ENCODE assay signal across 11 cellular contexts in genomic region chr3:138347084-138347483, GRCh38. TPM values are rescaled to one million over a fixed set of nuclear protein-coding genes. Genes with fewer than 3 reads are reported as not detected.
A peak's percentile ranks its signal among the peaks of the same experiment; 100 is the strongest.
DNase-seq lines count a peak whose midpoint lies in the region; ATAC-seq, FAIRE-seq and TF ChIP-seq lines count a peak whose summit lies in the region.
"Had no signal": no experiment of that assay in that cellular context is flagged by ENCODE, and none has a peak within 500 bp of the region (broad histone marks: within the 10 kb centered on the region; RNA-seq: fewer than 3 reads in every experiment).

No MANE protein-coding gene starts in this region.

- H3K4me1 Mint-ChIP-seq in astrocyte (ENCODE audit: low read depth, unreplicated experiment) (peaks cover 13% of the 10 kb centered on the region), naive B cell (peaks cover 8 to 16% (median 13%) of the 10 kb centered on the region in 3 donors)

- FAIRE-seq in HepG2 (lab: Jason Lieb, UNC) (no peak), astrocyte (lab: Jason Lieb, UNC) (peak; percentile 54)
- FAIRE-seq: TTC549 had no signal

- ATAC-seq in HepG2 (no peak), right lobe of liver (no peak), naive B cell (ENCODE audit: low read depth in 2 of 2) (no peak), GM21619 (IDR thresholded peaks at IDR 0.05; ENCODE audit: unreplicated experiment) (no peak)
- ATAC-seq: left ventricle myocardium superior had no signal

- no peak overlapping the region for H3K9ac ChIP-seq in HepG2 (ENCODE audit: insufficient read depth, low read depth, low read length)
- no peak overlapping the region for H3K9ac ChIP-seq in astrocyte (ENCODE audit: low read length)

- H3K36me3 ChIP-seq in HepG2 (replicated peaks in 1 of 2; ENCODE audit: control insufficient read depth in 1 of 2, insufficient read depth in 2 of 2, low read length in 2 of 2) (no peaks in the 10 kb centered on the region), right lobe of liver (no peaks in the 10 kb centered on the region), astrocyte (ENCODE audit: insufficient read depth, low read length) (no peaks in the 10 kb centered on the region), vagina (no peaks in the 10 kb centered on the region)

- DNase-seq in HepG2 (ENCODE audit: low spot score) (no peak), right lobe of liver (no peak), astrocyte (ENCODE audit: low read depth) (no peak), naive B cell (no peak), vagina (ENCODE audit: extremely low spot score in 2 of 2) (no peak), NCI-H2029 (lab: John Stamatoyannopoulos, UW) (no peak)
- DNase-seq in central memory CD4-positive, alpha-beta T cell = no peak
- DNase-seq: left ventricle myocardium superior, NCI-H748 treated with DMSO at 0.1 percent for 48 hours had no signal

- POLR2A ChIA-PET in HepG2 (lab: Yijun Ruan, JAX) = no interaction called here

- CTCF ChIA-PET in HepG2 (lab: Yijun Ruan, JAX; ENCODE audit: low intra/inter-chr PET ratio, low total read pairs) = interaction anchor here (2.4 kb wide), 1 partner anchor 15 kb away, joined by 9 read pairs; no protein-coding TSS in a partner anchor

- intact Hi-C loops in HepG2 (cut with micrococcal nuclease; ENCODE audit: unreplicated experiment) (loop anchor here (5.0 kb wide), 1 partner anchor 160 kb away; the partner anchor contains the start of gene ARMC8), right lobe of liver (cut with DNase I) (no loop called here), vagina (cut with DNase I) (loop anchor here (5.0 kb wide), 1 partner anchor 40 kb away; no protein-coding TSS in a partner anchor)

- H3K27me3 Mint-ChIP-seq in astrocyte (ENCODE audit: low read depth, unreplicated experiment) (peaks cover 8% of the 10 kb centered on the region), naive B cell (peaks cover 61 to 81% (median 76%) of the 10 kb centered on the region in 3 donors)

- no peaks in the 10 kb centered on the region for H3K27me3 ChIP-seq in HepG2 (ENCODE audit: control insufficient read depth in 1 of 2, insufficient read depth in 2 of 2, low read length in 2 of 2)
- no peaks in the 10 kb centered on the region for H3K27me3 ChIP-seq in right lobe of liver
- no peaks in the 10 kb centered on the region for H3K27me3 ChIP-seq in astrocyte (ENCODE audit: insufficient read depth, low read length)
- H3K27me3 ChIP-seq in vagina = no peaks in the 10 kb centered on the region

- H4K20me1 ChIP-seq in HepG2 (ENCODE audit: insufficient read depth, low read length) = no peaks in the 10 kb centered on the region
- peaks cover 20% of the 10 kb centered on the region for H4K20me1 ChIP-seq in astrocyte (ENCODE audit: insufficient read depth, low read length)

- WGBS in HepG2 (ENCODE audit: low lambda C conversion rate) = 47% methylated on average over 4 of the region's 4 CpGs
- WGBS in right lobe of liver (ENCODE audit: insufficient coverage, low coverage, low lambda C conversion rate, missing lambda C conversion rate) = 61% methylated on average over 4 of the region's 4 CpGs

- BruUV-seq in HepG2 (replicated peaks; lab: Mats Ljungman, UMichigan) = no TSS peak

- no peak for TF ChIP-seq POLR2A in HepG2 (IDR thresholded peaks at IDR 0.05; ENCODE audit: insufficient read depth in 1 of 2, low read depth in 2 of 2, low read length in 2 of 2)
- no peak for TF ChIP-seq POLR2A in right lobe of liver (IDR thresholded peaks at IDR 0.05)
- no peak for TF ChIP-seq POLR2A in vagina (IDR thresholded peaks at IDR 0.05)

- peak overlapping the region; percentile 95 for H3K4me3 Mint-ChIP-seq in astrocyte (ENCODE audit: unreplicated experiment)
- H3K4me3 Mint-ChIP-seq in naive B cell = peak overlapping the region in 6 of 8 donors; percentile 10 to 92 (median 88)

- H3K9me3 Mint-ChIP-seq in astrocyte (ENCODE audit: unreplicated experiment) (peaks cover 4% of the 10 kb centered on the region), naive B cell (peaks cover 0 to 16% (median 7%) of the 10 kb centered on the region in 7 donors)

- TF ChIP-seq EP300 in HepG2 (IDR thresholded peaks at IDR 0.05; ENCODE audit: low read depth in 2 of 2, low read length in 2 of 2) (no peak), HepG2 (CRISPR knock-in tag; IDR thresholded peaks at IDR 0.05; ENCODE audit: borderline replicate concordance) (no peak)

- H3K9me3 ChIP-seq in HepG2 (ENCODE audit: low read length) = no peaks in the 10 kb centered on the region
- H3K9me3 ChIP-seq in right lobe of liver = no peaks in the 10 kb centered on the region
- no peaks in the 10 kb centered on the region for H3K9me3 ChIP-seq in astrocyte (ENCODE audit: insufficient read depth, low read depth, low read length)
- no peaks in the 10 kb centered on the region for H3K9me3 ChIP-seq in vagina

- H3K4me2 ChIP-seq in HepG2 (ENCODE audit: low read depth, low read length) (peak overlapping the region; percentile 83), astrocyte (ENCODE audit: low read length) (peak overlapping the region; percentile 90)

- H3K4me1 ChIP-seq in HepG2 (ENCODE audit: insufficient read depth, low read length) (peaks cover 50% of the 10 kb centered on the region), right lobe of liver (peaks cover 0 to 17% (median 0%) of the 10 kb centered on the region in 4 donors), astrocyte (ENCODE audit: insufficient read depth, low read length) (peaks cover 11% of the 10 kb centered on the region), vagina (peaks cover 11% of the 10 kb centered on the region)

- peaks cover 2% of the 10 kb centered on the region for H3K79me2 ChIP-seq in HepG2 (ENCODE audit: insufficient read depth, low read length)
- no peaks in the 10 kb centered on the region for H3K79me2 ChIP-seq in astrocyte (ENCODE audit: insufficient read depth, low read length)

- no peak overlapping the region for H3K27ac ChIP-seq in HepG2 (ENCODE audit: extremely low read length, insufficient read depth, low read length)
- H3K27ac ChIP-seq in right lobe of liver = no peak overlapping the region
- H3K27ac ChIP-seq in astrocyte (ENCODE audit: low read depth, low read length) = no peak overlapping the region
- H3K27ac ChIP-seq in vagina = peak overlapping the region; percentile 91

- H2AFZ ChIP-seq in HepG2 (ENCODE audit: low read length) (no peak overlapping the region), astrocyte (ENCODE audit: low read depth, low read length) (no peak overlapping the region)

- in situ Hi-C loops in HepG2 (cut with HindIII; ENCODE audit: extremely low pct_ligation_motif_present, low pct_unique_long_range_greater_than_20kb) = loop anchor here (5.0 kb wide), 1 partner anchor 50 kb away; no protein-coding TSS in a partner anchor

- H3K4me3 ChIP-seq in HepG2 (replicated peaks in 1 of 3; ENCODE audit: insufficient read depth in 1 of 3, low read depth in 2 of 3, low read length in 3 of 3) (peak overlapping the region in 1 of 3 experiments; percentile 86; a peak in 2 of 6 replicates), right lobe of liver (peak overlapping the region in 1 of 3 donors; percentile 67), astrocyte (ENCODE audit: insufficient read depth, low read depth, low read length) (no peak overlapping the region), vagina (peak overlapping the region in 1 of 2 donors; percentile 57)

- H3K36me3 Mint-ChIP-seq in astrocyte (ENCODE audit: low read depth, unreplicated experiment) (no peaks in the 10 kb centered on the region), naive B cell (peaks cover 8 to 20% of the 10 kb centered on the region in 2 donors)

- TF ChIP-seq RAD21 in HepG2 (CRISPR knock-in tag; IDR thresholded peaks at IDR 0.05) = no peak

- H3K27ac Mint-ChIP-seq in astrocyte (ENCODE audit: unreplicated experiment) (no peak overlapping the region), naive B cell (no peak overlapping the region)

- TF ChIP-seq CTCF in HepG2 (CRISPR knock-in tag; IDR thresholded peaks at IDR 0.05) (no peak), right lobe of liver (IDR thresholded peaks at IDR 0.05) (no peak), astrocyte (IDR thresholded peaks at IDR 0.05; ENCODE audit: insufficient read depth, low read depth, low read length) (no peak), vagina (IDR thresholded peaks at IDR 0.05) (no peak)

RNA-seq across cellular contexts. Expression of gene MRAS, which starts 1.3 kb away (rescaled TPM):
- 36.2 TPM in 2 replicates for total RNA-seq in HepG2 (2016; rRNA removed; fragmentation: Illumina TruSeq; extraction: Trizol)
- 30.3 and 31.5 TPM in 2 replicates for total RNA-seq in HepG2 (2016; cell fraction: cytosol; rRNA removed; fragmentation: Illumina TruSeq; extraction: Trizol; ENCODE audit: low read depth)
- total RNA-seq in HepG2 (2016; cell fraction: insoluble cytoplasmic fraction; rRNA removed; fragmentation: Illumina TruSeq; extraction: Trizol) = 27.7 and 30.0 TPM in 2 replicates
- total RNA-seq in HepG2 (2016; cell fraction: membrane; rRNA removed; fragmentation: Illumina TruSeq; extraction: Trizol) = 59.3 and 62.6 TPM in 2 replicates
- total RNA-seq in HepG2 (2016; cell fraction: nucleus; rRNA removed; fragmentation: Illumina TruSeq; extraction: Trizol) = 24.4 and 32.5 TPM in 2 replicates
- polyA plus RNA-seq in HepG2 (2011; rRNA removed) = 8.8 and 8.9 TPM in 2 replicates
- polyA plus RNA-seq in HepG2 (2011; cell fraction: cytosol; rRNA removed) = 7.2 and 8.0 TPM in 2 replicates
- 8.6 and 8.8 TPM in 2 replicates for polyA plus RNA-seq in HepG2 (2011; cell fraction: nucleus; rRNA removed)
- polyA plus RNA-seq in HepG2 (2012) = 4.2 and 4.6 TPM in 2 replicates
- 31.3 and 40.9 TPM in 2 replicates for polyA plus RNA-seq in HepG2 (2016; cell fraction: cytosol; fragmentation: Illumina TruSeq; extraction: Trizol; ENCODE audit: low read depth)
- polyA plus RNA-seq in HepG2 (2016; cell fraction: insoluble cytoplasmic fraction; fragmentation: Illumina TruSeq; extraction: Trizol; ENCODE audit: low read depth) = 26.0 and 29.0 TPM in 2 replicates
- 49.8 and 50.3 TPM in 2 replicates for polyA plus RNA-seq in HepG2 (2016; cell fraction: membrane; fragmentation: Illumina TruSeq; extraction: Trizol; ENCODE audit: low read depth)
- 34.3 and 34.5 TPM in 2 replicates for polyA plus RNA-seq in HepG2 (2016; cell fraction: nucleus; fragmentation: Illumina TruSeq; extraction: Trizol; ENCODE audit: insufficient read depth, low read depth)
- polyA minus RNA-seq in HepG2 (2011; rRNA and poly(A)+ RNA removed; ENCODE audit: low replicate concordance) = 5.8 and 6.5 TPM in 2 replicates
- 5.4 and 5.8 TPM in 2 replicates for polyA minus RNA-seq in HepG2 (2011; cell fraction: cytosol; rRNA and poly(A)+ RNA removed)
- polyA minus RNA-seq in HepG2 (2011; cell fraction: nucleus; rRNA and poly(A)+ RNA removed) = 5.0 and 8.8 TPM in 2 replicates
- total RNA-seq in right lobe of liver = 1 to 10 TPM; 2.5 to 7.9 (median 6.9) TPM
- 55.4 and 81.8 TPM in 2 replicates for total RNA-seq in astrocyte
- polyA plus RNA-seq in naive B cell (ENCODE audit: low read depth in 6 of 6) = not detected
- total RNA-seq in vagina = 26.8 TPM

RNA-seq across cellular contexts. Expression of gene NME9, which starts 17.4 kb away (rescaled TPM):
- total RNA-seq in HepG2 (2016; rRNA removed; fragmentation: Illumina TruSeq; extraction: Trizol) (not detected in 2 replicates), right lobe of liver (not detected), astrocyte (0.54 and 0.62 TPM in 2 replicates), vagina (not detected)
- not detected in 2 replicates for total RNA-seq in HepG2 (2016; cell fraction: cytosol; rRNA removed; fragmentation: Illumina TruSeq; extraction: Trizol; ENCODE audit: low read depth)
- not detected in 2 replicates for total RNA-seq in HepG2 (2016; cell fraction: insoluble cytoplasmic fraction; rRNA removed; fragmentation: Illumina TruSeq; extraction: Trizol)
- 0.28 TPM in 1 of 2 replicates, not detected in the other for total RNA-seq in HepG2 (2016; cell fraction: membrane; rRNA removed; fragmentation: Illumina TruSeq; extraction: Trizol)
- total RNA-seq in HepG2 (2016; cell fraction: nucleus; rRNA removed; fragmentation: Illumina TruSeq; extraction: Trizol) = not detected in 2 replicates
- polyA plus RNA-seq in HepG2 (2011; rRNA removed) (not detected in 2 replicates), naive B cell (ENCODE audit: low read depth in 6 of 6) (1 to 10 TPM in 2 of 6 donors, under 1 TPM in 3, not detected in 1; 0.34 to 1.2 (median 0.87) TPM)
- not detected in 2 replicates for polyA plus RNA-seq in HepG2 (2011; cell fraction: cytosol; rRNA removed)
- polyA plus RNA-seq in HepG2 (2011; cell fraction: nucleus; rRNA removed) = not detected in 2 replicates
- 0.37 and 0.50 TPM in 2 replicates for polyA plus RNA-seq in HepG2 (2012)
- polyA plus RNA-seq in HepG2 (2016; cell fraction: cytosol; fragmentation: Illumina TruSeq; extraction: Trizol; ENCODE audit: low read depth) = not detected in 2 replicates
- not detected in 2 replicates for polyA plus RNA-seq in HepG2 (2016; cell fraction: insoluble cytoplasmic fraction; fragmentation: Illumina TruSeq; extraction: Trizol; ENCODE audit: low read depth)
- polyA plus RNA-seq in HepG2 (2016; cell fraction: membrane; fragmentation: Illumina TruSeq; extraction: Trizol; ENCODE audit: low read depth) = not detected in 2 replicates
- polyA plus RNA-seq in HepG2 (2016; cell fraction: nucleus; fragmentation: Illumina TruSeq; extraction: Trizol; ENCODE audit: insufficient read depth, low read depth) = not detected in 2 replicates
- not detected in 2 replicates for polyA minus RNA-seq in HepG2 (2011; rRNA and poly(A)+ RNA removed; ENCODE audit: low replicate concordance)
- not detected in 2 replicates for polyA minus RNA-seq in HepG2 (2011; cell fraction: cytosol; rRNA and poly(A)+ RNA removed)
- 0.26 and 0.37 TPM in 2 replicates for polyA minus RNA-seq in HepG2 (2011; cell fraction: nucleus; rRNA and poly(A)+ RNA removed)

Comparison
In these comparisons a context has a peak if more than half of its experiments do, and no peak if none do; other contexts are left out.
1. intact Hi-C loops: an anchor here in HepG2 (5.0 kb wide) and vagina (5.0 kb wide); none called in right lobe of liver.